ENCODE assay signal across 8 cellular contexts in genomic region chr17:56681561-56682266, GRCh38.
DNase-seq lines count a peak whose midpoint lies in the region; ATAC-seq, FAIRE-seq and TF ChIP-seq lines count a peak whose summit lies in the region.

No MANE protein-coding gene starts in this region.

- no peaks in the 10 kb centered on the region for H4K20me1 ChIP-seq in GM12878 (ENCODE audit: control insufficient read depth, insufficient read depth)

- no peak for TF ChIP-seq POLR2A in GM12878 (IDR thresholded peaks at IDR 0.05; ENCODE audit: low read depth, low read length)

- peak; percentile 46 for DNase-seq in activated naive CD4-positive, alpha-beta T cell treated with anti-CD3 and anti-CD28 coated beads, Interleukin-2, amount 10 ng/mL, durations not matched to agents 7 days and 5 days
- no peak for DNase-seq in activated naive CD4-positive, alpha-beta T cell treated with anti-CD3 and anti-CD28 coated beads, Interleukin-2, amount 50 U/mL, for 16 hours
- DNase-seq in LHCN-M2 (ENCODE audit: low read depth) (peak; percentile 100), GM12878 (ENCODE audit: low read depth, low spot score) (no peak), endodermal cell (no peak), NCI-H1417 (lab: John Stamatoyannopoulos, UW) (no peak)
- peak; percentile 42 for DNase-seq in stimulated activated CD8-positive, alpha-beta memory T cell treated with anti-CD3 and anti-CD28 coated beads, Interleukin-4, amount 100 ng/mL, for 48 hours
- no peak for DNase-seq in stimulated activated naive B cell treated with anti-CD40 and anti-IgM and Interleukin-4, amounts not matched to agents 10 μg/mL and 1 μg/mL and 100 μg/mL, for 72 hours

- no peak overlapping the region for H2AFZ ChIP-seq in GM12878 (ENCODE audit: control insufficient read depth, low read depth, low read length)

- H3K4me3 Mint-ChIP-seq in activated naive CD4-positive, alpha-beta T cell treated with anti-CD3 and anti-CD28 coated beads, Interleukin-2, amount 10 ng/mL, durations not matched to agents 7 days and 5 days: no peak overlapping the region
- no peak overlapping the region for H3K4me3 Mint-ChIP-seq in endodermal cell
- H3K4me3 Mint-ChIP-seq in stimulated activated naive B cell treated with anti-CD40 and anti-IgM and Interleukin-4, amounts not matched to agents 10 μg/mL and 1 μg/mL and 100 μg/mL, for 72 hours: no peak overlapping the region

- H3K9me3 Mint-ChIP-seq in activated naive CD4-positive, alpha-beta T cell treated with anti-CD3 and anti-CD28 coated beads, Interleukin-2, amount 10 ng/mL, durations not matched to agents 7 days and 5 days: no peaks in the 10 kb centered on the region
- no peaks in the 10 kb centered on the region for H3K9me3 Mint-ChIP-seq in endodermal cell
- peaks cover 3 to 7% of the 10 kb centered on the region in 2 donors for H3K9me3 Mint-ChIP-seq in stimulated activated naive B cell treated with anti-CD40 and anti-IgM and Interleukin-4, amounts not matched to agents 10 μg/mL and 1 μg/mL and 100 μg/mL, for 72 hours

- SMC1A ChIA-PET in GM12878 (lab: Charles Lee; ENCODE audit: uncharacterized antibody, unreplicated experiment): no interaction called here

- peaks cover 49% of the 10 kb centered on the region for H3K27me3 Mint-ChIP-seq in activated naive CD4-positive, alpha-beta T cell treated with anti-CD3 and anti-CD28 coated beads, Interleukin-2, amount 10 ng/mL, durations not matched to agents 7 days and 5 days
- H3K27me3 Mint-ChIP-seq in endodermal cell (ENCODE audit: insufficient read depth): peaks cover 16% of the 10 kb centered on the region
- H3K27me3 Mint-ChIP-seq in stimulated activated naive B cell treated with anti-CD40 and anti-IgM and Interleukin-4, amounts not matched to agents 10 μg/mL and 1 μg/mL and 100 μg/mL, for 72 hours: peaks cover 35 to 37% of the 10 kb centered on the region in 2 donors

- CTCF ChIA-PET in activated naive CD4-positive, alpha-beta T cell treated with anti-CD3 and anti-CD28 coated beads, Interleukin-2, amount 10 ng/mL, durations not matched to agents 7 days and 5 days (lab: Charles Lee): interaction anchor here (0.9 to 6.0 kb wide), 5 partner anchors 9 to 98 kb away, joined by 3 to 35 read pairs (median 4); no protein-coding TSS in a partner anchor
- CTCF ChIA-PET in GM12878 (lab: Yijun Ruan, JAX): interaction anchor here (0.6 kb wide), 1 partner anchor 1199 kb away, joined by 3 read pairs; no protein-coding TSS in a partner anchor

- BruUV-seq in GM12878 (replicated peaks; lab: Mats Ljungman, UMichigan): no TSS peak

- FAIRE-seq in GM12878 (lab: Jason Lieb, UNC): no peak

- no peak overlapping the region for H3K9ac ChIP-seq in GM12878 (ENCODE audit: control insufficient read depth, insufficient read depth, low read length)
- H3K9ac ChIP-seq in endodermal cell (ENCODE audit: extremely low read depth, low read length, poor library complexity, severe bottlenecking): no peak overlapping the region

- 22% methylated on average over 3 of the region's 3 CpGs for WGBS in GM12878 (ENCODE audit: insufficient coverage, insufficient replicate concordance, low lambda C conversion rate, missing lambda C conversion rate)
- WGBS in endodermal cell (ENCODE audit: insufficient coverage in 1 of 2, insufficient read length in 1 of 2), 2 experiments: 90 to 91% methylated on average over 3 of the region's 3 CpGs

- in situ Hi-C loops in GM12878 (cut with MboI): no loop called here

- TF ChIP-seq RAD21 in GM12878 (IDR thresholded peaks at IDR 0.05; ENCODE audit: insufficient read depth, low read depth, low read length): no peak

- H3K36me3 Mint-ChIP-seq in activated naive CD4-positive, alpha-beta T cell treated with anti-CD3 and anti-CD28 coated beads, Interleukin-2, amount 10 ng/mL, durations not matched to agents 7 days and 5 days: no peaks in the 10 kb centered on the region
- H3K36me3 Mint-ChIP-seq in endodermal cell (ENCODE audit: low read depth): no peaks in the 10 kb centered on the region
- no peaks in the 10 kb centered on the region for H3K36me3 Mint-ChIP-seq in stimulated activated naive B cell treated with anti-CD40 and anti-IgM and Interleukin-4, amounts not matched to agents 10 μg/mL and 1 μg/mL and 100 μg/mL, for 72 hours

- peaks cover 7 to 24% of the 10 kb centered on the region in 2 experiments for H3K27me3 ChIP-seq in GM12878 (replicated peaks in 1 of 2; ENCODE audit: control insufficient read depth in 2 of 2, insufficient read depth in 2 of 2, low read length in 1 of 2)
- peaks cover 34% of the 10 kb centered on the region for H3K27me3 ChIP-seq in endodermal cell (ENCODE audit: control insufficient read depth, insufficient read depth, low read length, poor library complexity, severe bottlenecking)

- H3K27ac Mint-ChIP-seq in activated naive CD4-positive, alpha-beta T cell treated with anti-CD3 and anti-CD28 coated beads, Interleukin-2, amount 10 ng/mL, durations not matched to agents 7 days and 5 days: no peak overlapping the region
- no peak overlapping the region for H3K27ac Mint-ChIP-seq in endodermal cell
- no peak overlapping the region for H3K27ac Mint-ChIP-seq in stimulated activated naive B cell treated with anti-CD40 and anti-IgM and Interleukin-4, amounts not matched to agents 10 μg/mL and 1 μg/mL and 100 μg/mL, for 72 hours

- TF ChIP-seq CTCF in GM12878 (IDR thresholded peaks at IDR 0.05 in 2 of 3, conservative IDR thresholded peaks at IDR 0.05 in 1 of 3; ENCODE audit: control insufficient read depth in 2 of 3, extremely low read depth in 1 of 3, insufficient read depth in 1 of 3, low read depth in 3 of 3, low read length in 3 of 3) (no peak), endodermal cell (conservative IDR thresholded peaks at IDR 0.05) (no peak)

- peak; percentile 26 for ATAC-seq in GM12878
- ATAC-seq in stimulated activated naive B cell treated with anti-CD40 and anti-IgM and Interleukin-4, amounts not matched to agents 10 μg/mL and 1 μg/mL and 100 μg/mL, for 72 hours (replicated peaks): no peak

- intact Hi-C loops in GM12878 (cut with micrococcal nuclease; ENCODE audit: unreplicated experiment): no loop called here

- no peak overlapping the region for H3K4me3 ChIP-seq in GM12878
- no peak overlapping the region for H3K4me3 ChIP-seq in endodermal cell (ENCODE audit: low read length)

- H3K9me3 ChIP-seq in GM12878 (replicated peaks; ENCODE audit: control insufficient read depth, insufficient read depth, low read length): no peaks in the 10 kb centered on the region
- H3K9me3 ChIP-seq in endodermal cell (ENCODE audit: control insufficient read depth, low read length): no peaks in the 10 kb centered on the region

- no peak overlapping the region for H3K27ac ChIP-seq in GM12878 (ENCODE audit: control insufficient read depth, insufficient read depth)
- H3K27ac ChIP-seq in endodermal cell (ENCODE audit: low read depth, low read length): no peak overlapping the region

- H3K4me2 ChIP-seq in GM12878 (ENCODE audit: control insufficient read depth, insufficient read depth): no peak overlapping the region

- no peaks in the 10 kb centered on the region for H3K79me2 ChIP-seq in GM12878 (ENCODE audit: control insufficient read depth, insufficient read depth, low read length)

- H3K4me1 ChIP-seq in GM12878 (ENCODE audit: control insufficient read depth, insufficient read depth, low read length) (peaks cover 6% of the 10 kb centered on the region; the same call in 1 of the 2 replicates), endodermal cell (ENCODE audit: control insufficient read depth, insufficient read depth, low read length) (no peaks in the 10 kb centered on the region)

- POLR2A ChIA-PET in GM12878 (lab: Charles Lee): no interaction called here

- RAD21 ChIA-PET in GM12878 (lab: Charles Lee; ENCODE audit: unreplicated experiment): no interaction called here

- TF ChIP-seq EP300 in GM12878 (IDR thresholded peaks at IDR 0.05; ENCODE audit: borderline replicate concordance in 1 of 2, control insufficient read depth in 1 of 2, low read depth in 2 of 2, low read length in 2 of 2): no peak

- H3K36me3 ChIP-seq in GM12878 (ENCODE audit: control insufficient read depth in 2 of 2, insufficient read depth in 2 of 2, low read length in 1 of 2) (no peaks in the 10 kb centered on the region), endodermal cell (ENCODE audit: control insufficient read depth, insufficient read depth, low read length) (no peaks in the 10 kb centered on the region)

- H3K4me1 Mint-ChIP-seq in activated naive CD4-positive, alpha-beta T cell treated with anti-CD3 and anti-CD28 coated beads, Interleukin-2, amount 10 ng/mL, durations not matched to agents 7 days and 5 days: peaks cover 8% of the 10 kb centered on the region
- H3K4me1 Mint-ChIP-seq in endodermal cell: peaks cover 6% of the 10 kb centered on the region
- H3K4me1 Mint-ChIP-seq in stimulated activated naive B cell treated with anti-CD40 and anti-IgM and Interleukin-4, amounts not matched to agents 10 μg/mL and 1 μg/mL and 100 μg/mL, for 72 hours: peaks cover 8 to 11% of the 10 kb centered on the region in 2 donors

TF ChIP-seq in GM12878, 131 proteins besides CTCF, POLR2A, EP300 and RAD21 (continues in another document):
- 0 out of 2 replicates have a peak, but pooled peaks have one; percentile 39 for TF ChIP-seq TCF3 (IDR thresholded peaks at IDR 0.05; ENCODE audit: borderline replicate concordance, insufficient read depth, low read depth, low read length)
- TF ChIP-seq TCF12 (IDR thresholded peaks at IDR 0.05; ENCODE audit: low read depth, low read length): peak; percentile 49; the same call in 1 of the 2 replicates
- peak; percentile 52 for TF ChIP-seq RUNX3 (IDR thresholded peaks at IDR 0.05; ENCODE audit: low read length)
- TF ChIP-seq ZNF207 (IDR thresholded peaks at IDR 0.05; ENCODE audit: borderline replicate concordance): no peak

Comparison
In these comparisons a context has a peak if more than half of its experiments do, and no peak if none do; other contexts are left out.
1. DNase-seq: peak in activated naive CD4-positive, alpha-beta T cell treated with anti-CD3 and anti-CD28 coated beads, Interleukin-2, amount 10 ng/mL, durations not matched to agents 7 days and 5 days (single experiment), LHCN-M2 (single experiment) and stimulated activated CD8-positive, alpha-beta memory T cell treated with anti-CD3 and anti-CD28 coated beads, Interleukin-4, amount 100 ng/mL, for 48 hours (single experiment); none in activated naive CD4-positive, alpha-beta T cell treated with anti-CD3 and anti-CD28 coated beads, Interleukin-2, amount 50 U/mL, for 16 hours (single experiment), GM12878 (single experiment), endodermal cell (single experiment), NCI-H1417 (0 of 3) and stimulated activated naive B cell treated with anti-CD40 and anti-IgM and Interleukin-4, amounts not matched to agents 10 μg/mL and 1 μg/mL and 100 μg/mL, for 72 hours (single experiment).